26 cellular contexts compared by ENCODE assay signal in the genomic region with DNA sequence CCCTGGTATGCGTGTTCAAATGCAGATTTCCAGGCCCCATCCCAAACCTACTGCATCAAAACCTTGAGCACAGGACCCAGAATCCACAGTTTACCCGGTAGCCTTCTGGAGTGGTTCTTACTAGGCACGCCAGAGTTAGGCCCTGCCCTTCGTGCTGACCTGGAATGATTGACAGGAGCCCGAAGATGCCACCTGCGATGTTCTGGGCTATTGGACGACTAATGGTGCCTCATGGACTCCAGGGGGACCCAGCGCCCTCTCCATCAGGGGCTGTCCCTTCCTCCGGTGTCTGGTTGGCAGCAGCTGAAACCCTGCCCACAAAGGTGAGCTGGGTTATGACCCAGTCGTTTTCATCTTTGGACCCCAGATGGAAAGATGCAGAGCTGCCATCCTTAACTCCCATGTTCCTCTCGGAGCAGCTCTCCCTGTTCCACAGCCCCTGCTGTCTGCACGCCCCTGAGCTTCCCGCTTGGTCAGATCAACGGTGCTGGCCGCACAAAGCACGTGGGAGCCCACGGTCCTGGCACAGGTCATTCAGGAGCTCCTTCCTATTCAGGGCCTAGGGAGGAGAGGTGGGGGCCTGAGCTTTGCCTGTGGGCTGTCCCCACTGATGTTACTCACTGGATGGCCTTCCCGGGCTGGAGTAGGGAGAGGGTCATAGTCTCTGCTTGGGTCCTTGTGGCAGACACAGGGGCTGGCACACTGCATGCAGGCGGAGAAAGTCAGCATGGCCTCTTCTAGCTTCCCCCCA.
"Had no signal": no experiment of that assay in that cellular context is flagged by ENCODE, and none has a peak within 500 bp of the region (broad histone marks: within the 10 kb centered on the region; RNA-seq: fewer than 3 reads in every experiment).

No MANE protein-coding gene starts in this region.

- H3K36me3 Mint-ChIP-seq: stimulated activated effector memory CD8-positive, alpha-beta T cell treated with anti-CD3 and anti-CD28 coated beads, Interleukin-12 subunit alpha, Interleukin-12 subunit beta, amount 100 ng/mL, for 72 hours had no signal

- DNase-seq: effector memory CD8-positive, alpha-beta T cell; erythroblast; head of caudate nucleus; midbrain; naive thymus-derived CD4-positive, alpha-beta T cell; stimulated activated CD4-positive, alpha-beta T cell treated with anti-CD3 and anti-CD28 coated beads, Interleukin-2, amount 100 ng/mL, for 24 hours; stimulated activated CD4-positive, alpha-beta T cell treated with anti-CD3 and anti-CD28 coated beads, Interleukin-4, amount 100 ng/mL, for 24 hours; stimulated activated naive CD8-positive, alpha-beta T cell treated with anti-CD3 and anti-CD28 coated beads, Interleukin-15, Interleukin-2, amounts not matched to agents 100 U/mL and 50 U/mL, for 24 hours; testis; tibial artery had no signal

- H3K4me1 Mint-ChIP-seq: stimulated activated effector memory CD8-positive, alpha-beta T cell treated with anti-CD3 and anti-CD28 coated beads, Interleukin-12 subunit alpha, Interleukin-12 subunit beta, amount 100 ng/mL, for 72 hours had no signal

- H3K36me3 ChIP-seq: neutrophil, prostate gland, upper lobe of left lung had no signal

- H3K9me3 ChIP-seq: neutrophil, prostate gland, testis had no signal

- H3K79me2 ChIP-seq: parathyroid adenoma had no signal

- H3K9ac ChIP-seq: parathyroid adenoma had no signal

- H3K27me3 ChIP-seq: neutrophil, right atrium auricular region, testis, tibial artery, upper lobe of left lung had no signal

- H3K4me3 Mint-ChIP-seq: effector memory CD8-positive, alpha-beta T cell; memory B cell; naive thymus-derived CD4-positive, alpha-beta T cell; nephron; stimulated activated effector memory CD8-positive, alpha-beta T cell treated with anti-CD3 and anti-CD28 coated beads, Interleukin-12 subunit alpha, Interleukin-12 subunit beta, amount 100 ng/mL, for 72 hours had no signal

- H3K4me1 ChIP-seq: parathyroid adenoma, prostate gland, right atrium auricular region, testis had no signal

- H2AFZ ChIP-seq: parathyroid adenoma had no signal

- H3K27ac Mint-ChIP-seq: effector memory CD8-positive, alpha-beta T cell; memory B cell; naive thymus-derived CD4-positive, alpha-beta T cell; nephron; stimulated activated effector memory CD8-positive, alpha-beta T cell treated with anti-CD3 and anti-CD28 coated beads, Interleukin-12 subunit alpha, Interleukin-12 subunit beta, amount 100 ng/mL, for 72 hours had no signal

- ATAC-seq: effector memory CD8-positive, alpha-beta T cell; naive thymus-derived CD4-positive, alpha-beta T cell; sciatic nerve; stimulated activated effector memory CD8-positive, alpha-beta T cell treated with anti-CD3 and anti-CD28 coated beads, Interleukin-12 subunit alpha, Interleukin-12 subunit beta, amount 100 ng/mL, for 72 hours; stimulated activated naive CD8-positive, alpha-beta T cell treated with anti-CD3 and anti-CD28 coated beads, Interleukin-15, Interleukin-2, amounts not matched to agents 100 U/mL and 50 U/mL, for 24 hours had no signal

- H3K4me3 ChIP-seq: coronary artery, lung, prostate gland, right atrium auricular region, smooth muscle cell, testis, tibial artery, upper lobe of left lung had no signal

- FAIRE-seq: endometrium, frontal cortex, keratinocyte, urothelium cell line had no signal

- H3K4me2 ChIP-seq: smooth muscle cell had no signal

- H3K27ac ChIP-seq: coronary artery, neutrophil, parathyroid adenoma, prostate gland, right atrium auricular region, testis, tibial artery, upper lobe of left lung had no signal
